In the genomic region with DNA sequence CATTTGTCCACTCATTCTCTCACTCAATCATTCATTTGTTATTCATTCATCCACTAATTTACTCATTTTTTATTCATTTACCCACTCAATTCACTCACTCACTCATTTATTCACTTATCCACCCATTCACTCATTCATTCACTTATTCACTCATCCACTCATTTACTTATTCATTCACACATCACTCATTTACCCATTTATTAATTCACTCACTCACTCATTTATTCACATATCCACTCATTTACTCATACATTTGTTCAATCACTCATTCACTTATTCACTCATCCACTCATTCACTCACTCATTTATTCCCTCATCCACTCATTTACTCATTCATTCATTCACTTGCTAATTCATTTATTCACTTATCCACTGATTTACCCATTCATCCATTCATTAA, we compare ENCODE assay signal across 24 cellular contexts.
DNase-seq lines count a peak whose midpoint lies in the region; ATAC-seq, FAIRE-seq and TF ChIP-seq lines count a peak whose summit lies in the region.
"Had no signal": no experiment of that assay in that cellular context is flagged by ENCODE, and none has a peak within 500 bp of the region (broad histone marks: within the 10 kb centered on the region; RNA-seq: fewer than 3 reads in every experiment).

No MANE protein-coding gene starts in this region.

- BruUV-seq in HepG2 (replicated peaks; lab: Mats Ljungman, UMichigan) (no TSS peak), GM12878 (replicated peaks; lab: Mats Ljungman, UMichigan) (no TSS peak)

- POLR2A ChIA-PET in HepG2 (lab: Yijun Ruan, JAX) (no interaction called here), GM12878 (lab: Charles Lee) (no interaction called here)

- H3K36me3 ChIP-seq in HepG2 (replicated peaks in 1 of 2; ENCODE audit: control insufficient read depth in 1 of 2, insufficient read depth in 2 of 2, low read length in 2 of 2) (no peaks in the 10 kb centered on the region), right lobe of liver (no peaks in the 10 kb centered on the region), GM12878 (ENCODE audit: control insufficient read depth in 2 of 2, insufficient read depth in 2 of 2, low read length in 1 of 2) (no peaks in the 10 kb centered on the region), prostate gland (no peaks in the 10 kb centered on the region)
- H3K36me3 ChIP-seq: BLaER1 treated with 17β-estradiol and CSF1 and Interleukin-3, amounts not matched to agents 10 nM and 100 nM had no signal

- CTCF ChIA-PET in HepG2 (lab: Yijun Ruan, JAX; ENCODE audit: low intra/inter-chr PET ratio, low total read pairs) (no interaction called here), GM12878 (lab: Yijun Ruan, JAX) (no interaction called here)

- H3K27ac Mint-ChIP-seq in T-helper 2 cell treated with Interferon-gamma antibody and Interleukin-4, amounts not matched to agents 5 μg/mL and 100 μg/mL, for 36 hours, result no peak overlapping the region
- H3K27ac Mint-ChIP-seq: B cell; CD4-positive, alpha-beta T cell; CD8-positive, alpha-beta T cell had no signal

- H3K27me3 ChIP-seq in HepG2 (ENCODE audit: control insufficient read depth in 1 of 2, insufficient read depth in 2 of 2, low read length in 2 of 2), result peaks cover 0 to 14% of the 10 kb centered on the region in 2 experiments; a peak in 2 of 5 replicates
- no peaks in the 10 kb centered on the region for H3K27me3 ChIP-seq in right lobe of liver
- no peaks in the 10 kb centered on the region; a peak in 1 of 4 replicates for H3K27me3 ChIP-seq in GM12878 (replicated peaks in 1 of 2; ENCODE audit: control insufficient read depth in 2 of 2, insufficient read depth in 2 of 2, low read length in 1 of 2)
- no peaks in the 10 kb centered on the region for H3K27me3 ChIP-seq in prostate gland (replicated peaks; ENCODE audit: insufficient read depth)
- H3K27me3 ChIP-seq: BLaER1 treated with 17β-estradiol and CSF1 and Interleukin-3, amounts not matched to agents 10 nM and 100 nM had no signal

- TF ChIP-seq CTCF in HepG2 (CRISPR knock-in tag; IDR thresholded peaks at IDR 0.05) (no peak), right lobe of liver (IDR thresholded peaks at IDR 0.05) (no peak), GM12878 (IDR thresholded peaks at IDR 0.05 in 2 of 3, conservative IDR thresholded peaks at IDR 0.05 in 1 of 3; ENCODE audit: control insufficient read depth in 2 of 3, extremely low read depth in 1 of 3, insufficient read depth in 1 of 3, low read depth in 3 of 3, low read length in 3 of 3) (no peak), prostate gland (IDR thresholded peaks at IDR 0.05) (no peak)

- H2AFZ ChIP-seq in HepG2 (ENCODE audit: low read length) (no peak overlapping the region), GM12878 (ENCODE audit: control insufficient read depth, low read depth, low read length) (no peak overlapping the region)

- FAIRE-seq in HepG2 (lab: Jason Lieb, UNC), result no peak
- FAIRE-seq in GM12878 (lab: Jason Lieb, UNC), result no peak
- FAIRE-seq: A549, D721Med, GM12891, GM19239 had no signal

- H3K4me3 ChIP-seq in HepG2 (replicated peaks in 1 of 3; ENCODE audit: insufficient read depth in 1 of 3, low read depth in 2 of 3, low read length in 3 of 3), result no peak overlapping the region
- no peak overlapping the region for H3K4me3 ChIP-seq in right lobe of liver
- no peak overlapping the region for H3K4me3 ChIP-seq in GM12878
- no peak overlapping the region for H3K4me3 ChIP-seq in prostate gland
- H3K4me3 ChIP-seq: A549; BLaER1 treated with 17β-estradiol and CSF1 and Interleukin-3, amounts not matched to agents 10 nM and 100 nM had no signal

- SMC1A ChIA-PET in GM12878 (lab: Charles Lee; ENCODE audit: uncharacterized antibody, unreplicated experiment), result no interaction called here

- H3K27ac ChIP-seq in HepG2 (ENCODE audit: extremely low read length, insufficient read depth, low read length) (no peak overlapping the region), right lobe of liver (no peak overlapping the region), GM12878 (ENCODE audit: control insufficient read depth, insufficient read depth) (no peak overlapping the region), prostate gland (peak overlapping the region; percentile 70 to 77)
- H3K27ac ChIP-seq: 22Rv1; A549; BLaER1 treated with 17β-estradiol and CSF1 and Interleukin-3, amounts not matched to agents 10 nM and 100 nM had no signal

- H3K36me3 Mint-ChIP-seq in T-helper 2 cell treated with Interferon-gamma antibody and Interleukin-4, amounts not matched to agents 5 μg/mL and 100 μg/mL, for 36 hours (ENCODE audit: low read depth), result no peaks in the 10 kb centered on the region
- H3K36me3 Mint-ChIP-seq: CD8-positive, alpha-beta T cell had no signal

- ATAC-seq in HepG2 (no peak), right lobe of liver (no peak), GM12878 (no peak)
- ATAC-seq: A549; CD8-positive, alpha-beta T cell had no signal

- TF ChIP-seq POLR2A in HepG2 (IDR thresholded peaks at IDR 0.05; ENCODE audit: insufficient read depth in 1 of 2, low read depth in 2 of 2, low read length in 2 of 2) (no peak), right lobe of liver (IDR thresholded peaks at IDR 0.05) (no peak), GM12878 (IDR thresholded peaks at IDR 0.05; ENCODE audit: low read depth, low read length) (no peak), prostate gland (IDR thresholded peaks at IDR 0.05) (no peak)

- H4K20me1 ChIP-seq in HepG2 (ENCODE audit: insufficient read depth, low read length), result no peaks in the 10 kb centered on the region
- H4K20me1 ChIP-seq in GM12878 (ENCODE audit: control insufficient read depth, insufficient read depth), result no peaks in the 10 kb centered on the region
- H4K20me1 ChIP-seq: BLaER1 treated with 17β-estradiol and CSF1 and Interleukin-3, amounts not matched to agents 10 nM and 100 nM had no signal

- H3K4me1 Mint-ChIP-seq in T-helper 2 cell treated with Interferon-gamma antibody and Interleukin-4, amounts not matched to agents 5 μg/mL and 100 μg/mL, for 36 hours (ENCODE audit: low read depth), result no peaks in the 10 kb centered on the region
- H3K4me1 Mint-ChIP-seq: B cell had no signal

- H3K9me3 ChIP-seq in HepG2 (ENCODE audit: low read length) (no peaks in the 10 kb centered on the region), right lobe of liver (no peaks in the 10 kb centered on the region), GM12878 (replicated peaks; ENCODE audit: control insufficient read depth, insufficient read depth, low read length) (no peaks in the 10 kb centered on the region), prostate gland (no peaks in the 10 kb centered on the region)
- H3K9me3 ChIP-seq: A549, Caco-2 had no signal

- H3K27me3 Mint-ChIP-seq in T-helper 2 cell treated with Interferon-gamma antibody and Interleukin-4, amounts not matched to agents 5 μg/mL and 100 μg/mL, for 36 hours (ENCODE audit: low read depth), result peaks cover 3% of the 10 kb centered on the region

- intact Hi-C loops in HepG2 (cut with micrococcal nuclease; ENCODE audit: unreplicated experiment), result no loop called here
- intact Hi-C loops in right lobe of liver (cut with DNase I), result no loop called here
- intact Hi-C loops in GM12878 (cut with micrococcal nuclease; ENCODE audit: unreplicated experiment), result no loop called here
- intact Hi-C loops in prostate gland (cut with DNase I), result no loop called here

- H3K9me3 Mint-ChIP-seq in T-helper 2 cell treated with Interferon-gamma antibody and Interleukin-4, amounts not matched to agents 5 μg/mL and 100 μg/mL, for 36 hours, result no peaks in the 10 kb centered on the region
- H3K9me3 Mint-ChIP-seq: CD4-positive, alpha-beta T cell; CD8-positive, alpha-beta T cell had no signal

- RAD21 ChIA-PET in GM12878 (lab: Charles Lee; ENCODE audit: unreplicated experiment), result no interaction called here

- H3K4me2 ChIP-seq in HepG2 (ENCODE audit: low read depth, low read length) (no peak overlapping the region), GM12878 (ENCODE audit: control insufficient read depth, insufficient read depth) (no peak overlapping the region)
- H3K4me2 ChIP-seq: A549; BLaER1 treated with 17β-estradiol and CSF1 and Interleukin-3, amounts not matched to agents 10 nM and 100 nM had no signal

- no peak for DNase-seq in HepG2 (ENCODE audit: low spot score)
- no peak for DNase-seq in right lobe of liver
- DNase-seq in GM12878 (ENCODE audit: low read depth, low spot score), result no peak
- no peak for DNase-seq in prostate gland (ENCODE audit: low spot score)
- DNase-seq in T-helper 2 cell treated with Interferon-gamma antibody and Interleukin-4, amounts not matched to agents 5 μg/mL and 100 μg/mL, for 36 hours (ENCODE audit: low spot score), result no peak
- no peak for DNase-seq in NCI-H526 (lab: John Stamatoyannopoulos, UW)
- DNase-seq: AML-193; Caco-2; Calu3; CD4-positive, alpha-beta T cell; CD8-positive, alpha-beta T cell; DMS153; DMS53; DMS79; DND-41; EL; GDM1 had no signal

- H3K79me2 ChIP-seq in HepG2 (ENCODE audit: insufficient read depth, low read length) (no peaks in the 10 kb centered on the region), GM12878 (ENCODE audit: control insufficient read depth, insufficient read depth, low read length) (no peaks in the 10 kb centered on the region)

- H3K4me1 ChIP-seq in HepG2 (ENCODE audit: insufficient read depth, low read length) (no peaks in the 10 kb centered on the region), right lobe of liver (no peaks in the 10 kb centered on the region), GM12878 (ENCODE audit: control insufficient read depth, insufficient read depth, low read length) (no peaks in the 10 kb centered on the region), prostate gland (replicated peaks) (peaks cover 6% of the 10 kb centered on the region)
- H3K4me1 ChIP-seq: A549; BLaER1 treated with 17β-estradiol and CSF1 and Interleukin-3, amounts not matched to agents 10 nM and 100 nM; Caco-2 had no signal

- no peak overlapping the region for H3K4me3 Mint-ChIP-seq in T-helper 2 cell treated with Interferon-gamma antibody and Interleukin-4, amounts not matched to agents 5 μg/mL and 100 μg/mL, for 36 hours
- H3K4me3 Mint-ChIP-seq: B cell; CD4-positive, alpha-beta T cell; CD8-positive, alpha-beta T cell had no signal

- TF ChIP-seq EP300 in HepG2 (IDR thresholded peaks at IDR 0.05; ENCODE audit: low read depth in 2 of 2, low read length in 2 of 2) (no peak), HepG2 (CRISPR knock-in tag; IDR thresholded peaks at IDR 0.05; ENCODE audit: borderline replicate concordance) (no peak), GM12878 (IDR thresholded peaks at IDR 0.05; ENCODE audit: borderline replicate concordance in 1 of 2, control insufficient read depth in 1 of 2, low read depth in 2 of 2, low read length in 2 of 2) (no peak)

- H3K9ac ChIP-seq in HepG2 (ENCODE audit: insufficient read depth, low read depth, low read length), result no peak overlapping the region
- H3K9ac ChIP-seq in GM12878 (ENCODE audit: control insufficient read depth, insufficient read depth, low read length), result no peak overlapping the region
- H3K9ac ChIP-seq: BLaER1 treated with 17β-estradiol and CSF1 and Interleukin-3, amounts not matched to agents 10 nM and 100 nM had no signal

- in situ Hi-C loops in HepG2 (cut with HindIII; ENCODE audit: extremely low pct_ligation_motif_present, low pct_unique_long_range_greater_than_20kb), result no loop called here
- in situ Hi-C loops in GM12878 (cut with MboI), result no loop called here

- no peak for TF ChIP-seq RAD21 in HepG2 (CRISPR knock-in tag; IDR thresholded peaks at IDR 0.05)
- TF ChIP-seq RAD21 in GM12878 (IDR thresholded peaks at IDR 0.05; ENCODE audit: insufficient read depth, low read depth, low read length), result no peak

TF ChIP-seq in GM12878, 131 proteins besides CTCF, POLR2A, EP300 and RAD21:
- TF ChIP-seq IRF4 (IDR thresholded peaks at IDR 0.05; ENCODE audit: low read depth, low read length), result no peak
- TF ChIP-seq ZNF24 (IDR thresholded peaks at IDR 0.05), result peak; percentile 65; the same call in 1 of the 2 replicates

Comparison
In these comparisons a context has a peak if more than half of its experiments do, and no peak if none do; other contexts are left out.
1. H3K27ac ChIP-seq: peak in prostate gland (2 of 2); none in HepG2 (single experiment), right lobe of liver (0 of 3) and GM12878 (single experiment).